ENCODE assay signal across 21 cellular contexts in the genomic region with DNA sequence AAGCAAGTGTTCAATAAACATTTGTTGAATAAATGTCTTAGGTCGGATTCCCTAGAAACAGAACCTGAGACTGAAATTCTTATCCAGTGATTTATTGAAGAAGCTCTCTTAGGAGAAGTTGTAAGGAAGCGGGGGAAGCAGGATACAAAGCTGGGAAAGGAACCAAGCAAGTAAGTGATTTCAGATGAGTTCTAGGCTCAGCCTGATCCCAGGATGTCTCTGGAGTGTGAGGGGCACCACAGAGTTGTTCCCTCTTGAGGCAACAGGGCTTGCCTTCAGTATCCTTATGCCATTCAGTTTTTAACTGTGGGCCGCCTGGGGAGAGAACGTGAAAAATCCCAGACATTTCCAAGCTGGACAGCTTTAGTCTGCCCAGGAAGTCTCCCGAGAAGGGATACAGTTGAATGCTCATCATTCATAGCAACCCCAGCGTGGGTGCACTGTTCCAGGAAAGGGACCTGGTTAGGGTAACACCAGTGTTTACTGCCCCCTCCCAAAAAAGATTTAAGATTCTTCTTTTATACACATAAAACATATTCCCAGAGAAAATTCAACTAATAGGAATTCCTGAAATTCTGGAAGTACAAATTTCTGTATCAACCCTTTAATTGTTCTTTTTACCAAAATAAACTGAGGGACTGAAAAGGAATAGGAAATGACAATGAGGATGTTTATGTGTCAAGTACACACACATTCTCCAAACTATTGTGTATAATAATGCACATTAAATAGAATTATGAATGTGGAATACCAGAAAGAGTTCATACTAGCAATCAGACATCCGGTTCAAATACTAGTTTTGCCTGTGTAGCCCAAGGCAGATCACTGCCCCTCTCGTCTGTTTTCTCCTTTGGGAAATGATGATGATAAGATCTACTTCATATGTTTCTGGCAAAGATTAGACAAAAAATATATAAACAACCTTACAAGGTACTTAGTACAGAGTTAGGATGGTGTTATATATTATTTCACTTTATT.
DNase-seq lines count a peak whose midpoint lies in the region; ATAC-seq and TF ChIP-seq lines count a peak whose summit lies in the region.
"Had no signal": no experiment of that assay in that cellular context is flagged by ENCODE, and none has a peak within 500 bp of the region (broad histone marks: within the 10 kb centered on the region; RNA-seq: fewer than 3 reads in every experiment).

No MANE protein-coding gene starts in this region.

- no peaks in the 10 kb centered on the region; the same call in 1 of the 2 replicates for H3K9me1 ChIP-seq in IMR-90 (ENCODE audit: insufficient read depth, low read length)

- DNase-seq in EH (ENCODE audit: low read depth) (peak; percentile 41), IMR-90 (peak; percentile 15), fibroblast of gingiva (ENCODE audit: low read depth) (peak; percentile 46), posterior vena cava (ENCODE audit: low spot score) (peak; percentile 44), occipital lobe (lab: John Stamatoyannopoulos, UW) (no peak), RPMI8226 (no peak), GM13976 (ENCODE audit: low spot score) (no peak)
- DNase-seq: AML-193; DMS 273 treated with DMSO at 0.1 percent for 48 hours; GDM1; GOT3; NCI-H1105; NCI-H2081 treated with DMSO at 0.1 percent for 48 hours; NK-92 treated with Interleukin-12 subunit alpha and Interleukin-12 subunit beta, amount 100 ng/mL, for 24 hours; OCI-M1; SHP77; T-cell had no signal

- H3K36me3 ChIP-seq in IMR-90 (ENCODE audit: control insufficient read depth, insufficient read depth, low read length) = no peaks in the 10 kb centered on the region

- POLR2A ChIA-PET in IMR-90 (lab: Charles Lee; ENCODE audit: unreplicated experiment) = no interaction called here

- H2AFZ ChIP-seq in IMR-90 (replicated peaks; ENCODE audit: low read length, poor library complexity) = no peak overlapping the region

- no peak overlapping the region for H2BK15ac ChIP-seq in IMR-90 (ENCODE audit: low read depth, low read length)

- H2BK120ac ChIP-seq in IMR-90 (ENCODE audit: low read depth, low read length) = no peak overlapping the region

- no peak overlapping the region for H2AK9ac ChIP-seq in IMR-90 (replicated peaks; ENCODE audit: low read depth, low read length, poor library complexity)

- no peak overlapping the region for H2BK5ac ChIP-seq in IMR-90 (ENCODE audit: low read depth, low read length, poor library complexity, severe bottlenecking)

- WGBS in IMR-90 (ENCODE audit: extremely low coverage in 2 of 2, insufficient read length in 1 of 2), 2 experiments = 80% methylated on average over 1 of the region's 8 CpGs; no CpG with 5 or more reads in 1 of the 2 experiments

- no peak overlapping the region for H3K27ac ChIP-seq in IMR-90 (ENCODE audit: insufficient read depth, low read length)
- H3K27ac ChIP-seq: C4-2B, SK-N-MC had no signal

- no peak overlapping the region for H2BK20ac ChIP-seq in IMR-90 (ENCODE audit: low read depth, low read length)

- ATAC-seq in IMR-90 (ENCODE audit: low read depth) = no peak
- no peak for ATAC-seq in HG03442 (IDR thresholded peaks at IDR 0.05; ENCODE audit: unreplicated experiment)
- ATAC-seq: K562, T-cell had no signal

- no peak overlapping the region for H3K9ac ChIP-seq in IMR-90 (ENCODE audit: low read depth, low read length)

- CTCF ChIA-PET in IMR-90 (lab: Yijun Ruan, JAX) = interaction anchor here (0.6 kb wide), 1 partner anchor 19 kb away, joined by 4 read pairs; no protein-coding TSS in a partner anchor

- no peak overlapping the region for H3K4ac ChIP-seq in IMR-90 (ENCODE audit: low read depth, low read length)

- no peaks in the 10 kb centered on the region for H4K20me1 ChIP-seq in IMR-90 (ENCODE audit: insufficient read depth, low read length)

- no peak overlapping the region for H3K18ac ChIP-seq in IMR-90 (ENCODE audit: low read depth, low read length)

- intact Hi-C loops in IMR-90 (cut with micrococcal nuclease) (no loop called here), posterior vena cava (cut with DNase I) (no loop called here)

- no peak overlapping the region for H4K5ac ChIP-seq in IMR-90 (ENCODE audit: low read depth, low read length)

- H3K4me2 ChIP-seq in IMR-90 (ENCODE audit: low read depth, low read length) = no peak overlapping the region

- H4K8ac ChIP-seq in IMR-90 (ENCODE audit: low read depth in 2 of 2, low read length in 2 of 2) = no peak overlapping the region

- no peak overlapping the region for H3K4me3 ChIP-seq in IMR-90 (ENCODE audit: insufficient read depth, low read depth, low read length)
- H3K4me3 ChIP-seq: K562, SK-N-MC had no signal

- no peak for TF ChIP-seq POLR2A in IMR-90 (IDR thresholded peaks at IDR 0.05; ENCODE audit: low read depth, low read length)

- no peak overlapping the region for H3K56ac ChIP-seq in IMR-90 (ENCODE audit: extremely low read depth, insufficient read depth, low read length)

- no peak overlapping the region for H2AK5ac ChIP-seq in IMR-90 (ENCODE audit: low read depth, low read length)

- no peak overlapping the region for H4K91ac ChIP-seq in IMR-90 (ENCODE audit: insufficient read depth, low read depth, low read length)

- TF ChIP-seq RAD21 in IMR-90 (IDR thresholded peaks at IDR 0.05; ENCODE audit: low read length) = no peak

- no peaks in the 10 kb centered on the region for H3K9me3 ChIP-seq in IMR-90 (ENCODE audit: control insufficient read depth, insufficient read depth, low read length)

- 0 out of 2 replicates have a peak, but pooled peaks cover 1% of the 10 kb centered on the region for H3K4me1 ChIP-seq in IMR-90 (ENCODE audit: control insufficient read depth, insufficient read depth, low read length)

- dilution Hi-C loops in IMR-90 (cut with HindIII; ENCODE audit: low sequenced_read_pairs, unreplicated experiment) = no loop called here

- peak overlapping the region; percentile 78 for H3K14ac ChIP-seq in IMR-90 (replicated peaks; ENCODE audit: low read depth, low read length)

- H3K79me1 ChIP-seq in IMR-90 (ENCODE audit: low read depth in 1 of 2, low read length in 2 of 2) = no peaks in the 10 kb centered on the region

- BruUV-seq in IMR-90 (replicated peaks; lab: Mats Ljungman, UMichigan) = no TSS peak

- in situ Hi-C loops in IMR-90 (cut with MboI; ENCODE audit: low sequenced_read_pairs) (no loop called here), GM13976 (cut with MboI; ENCODE audit: low sequenced_read_pairs, unreplicated experiment) (no loop called here)

- no peaks in the 10 kb centered on the region for H3K27me3 ChIP-seq in IMR-90 (ENCODE audit: control insufficient read depth, insufficient read depth, low read length)

- H3K23ac ChIP-seq in IMR-90 (ENCODE audit: low read depth, low read length) = no peak overlapping the region

- TF ChIP-seq CTCF in IMR-90 (conservative IDR thresholded peaks at IDR 0.05; ENCODE audit: low read depth, low read length) (no peak), GM13976 (IDR thresholded peaks at IDR 0.05; ENCODE audit: borderline replicate concordance, control extremely low read depth, extremely low read depth, insufficient read depth, missing control alignments) (no peak)

TF ChIP-seq in IMR-90, 13 proteins besides CTCF, POLR2A, EP300 and RAD21:
- TF ChIP-seq MXI1 (IDR thresholded peaks at IDR 0.05; ENCODE audit: borderline replicate concordance, low read depth, low read length) (no peak), MAFK (IDR thresholded peaks at IDR 0.05; ENCODE audit: low read depth, low read length) (no peak), SMC3 (IDR thresholded peaks at IDR 0.05; ENCODE audit: low read depth, low read length) (no peak), RFX5 (IDR thresholded peaks at IDR 0.05; ENCODE audit: low read depth, low read length) (no peak), RCOR1 (IDR thresholded peaks at IDR 0.05; ENCODE audit: insufficient replicate concordance, low read length) (no peak), NFE2L2 (IDR thresholded peaks at IDR 0.05; ENCODE audit: low read depth, low read length) (no peak), CHD1 (IDR thresholded peaks at IDR 0.05; ENCODE audit: low read depth, low read length) (no peak), BHLHE40 (IDR thresholded peaks at IDR 0.05; ENCODE audit: low read depth, low read length) (no peak), CEBPB (IDR thresholded peaks at IDR 0.05; ENCODE audit: low read depth, low read length) (no peak), MAZ (IDR thresholded peaks at IDR 0.05; ENCODE audit: borderline replicate concordance, low read depth, low read length) (no peak), FOS (IDR thresholded peaks at IDR 0.05; ENCODE audit: low read depth, low read length) (no peak)
- TF ChIP-seq, protein P1, sequence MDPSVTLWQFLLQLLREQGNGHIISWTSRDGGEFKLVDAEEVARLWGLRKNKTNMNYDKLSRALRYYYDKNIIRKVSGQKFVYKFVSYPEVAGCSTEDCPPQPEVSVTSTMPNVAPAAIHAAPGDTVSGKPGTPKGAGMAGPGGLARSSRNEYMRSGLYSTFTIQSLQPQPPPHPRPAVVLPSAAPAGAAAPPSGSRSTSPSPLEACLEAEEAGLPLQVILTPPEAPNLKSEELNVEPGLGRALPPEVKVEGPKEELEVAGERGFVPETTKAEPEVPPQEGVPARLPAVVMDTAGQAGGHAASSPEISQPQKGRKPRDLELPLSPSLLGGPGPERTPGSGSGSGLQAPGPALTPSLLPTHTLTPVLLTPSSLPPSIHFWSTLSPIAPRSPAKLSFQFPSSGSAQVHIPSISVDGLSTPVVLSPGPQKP (IDR thresholded peaks at IDR 0.05; ENCODE audit: borderline replicate concordance, low read depth, low read length) = no peak
- TF ChIP-seq, protein P2, sequence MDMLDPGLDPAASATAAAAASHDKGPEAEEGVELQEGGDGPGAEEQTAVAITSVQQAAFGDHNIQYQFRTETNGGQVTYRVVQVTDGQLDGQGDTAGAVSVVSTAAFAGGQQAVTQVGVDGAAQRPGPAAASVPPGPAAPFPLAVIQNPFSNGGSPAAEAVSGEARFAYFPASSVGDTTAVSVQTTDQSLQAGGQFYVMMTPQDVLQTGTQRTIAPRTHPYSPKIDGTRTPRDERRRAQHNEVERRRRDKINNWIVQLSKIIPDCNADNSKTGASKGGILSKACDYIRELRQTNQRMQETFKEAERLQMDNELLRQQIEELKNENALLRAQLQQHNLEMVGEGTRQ (IDR thresholded peaks at IDR 0.05; ENCODE audit: low read depth, low read length) = no peak

Comparison
In these comparisons a context has a peak if more than half of its experiments do, and no peak if none do; other contexts are left out.
1. DNase-seq: peak in EH (single experiment), IMR-90 (single experiment), fibroblast of gingiva (single experiment) and posterior vena cava (single experiment); none in occipital lobe (single experiment), RPMI8226 (single experiment) and GM13976 (single experiment).